ENCODE assay signal across 14 cellular contexts in the genomic region with DNA sequence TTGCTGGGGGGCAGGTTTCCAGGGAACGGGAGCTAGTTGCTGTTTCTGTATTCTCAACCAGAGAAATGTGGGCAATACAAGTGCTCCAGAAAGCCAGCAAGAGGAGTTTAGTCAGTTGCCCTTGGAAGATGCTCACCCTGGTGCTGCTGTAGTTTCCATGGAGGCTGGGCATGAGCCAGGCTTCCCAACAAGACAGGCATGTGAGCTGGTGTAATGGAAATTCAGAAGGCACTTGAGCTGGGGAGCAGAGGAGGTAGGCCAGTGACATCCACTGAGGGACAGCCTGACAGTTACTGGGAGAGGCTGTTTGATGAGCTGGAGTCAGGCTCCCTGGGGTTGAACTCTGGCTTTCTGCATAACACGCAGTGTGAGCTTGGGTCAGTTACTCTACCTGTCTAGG. TPM values are rescaled to one million over a fixed set of nuclear protein-coding genes. Genes with fewer than 3 reads are reported as not detected.
DNase-seq lines count a peak whose midpoint lies in the region; ATAC-seq and TF ChIP-seq lines count a peak whose summit lies in the region.
"Had no signal": no experiment of that assay in that cellular context is flagged by ENCODE, and none has a peak within 500 bp of the region (broad histone marks: within the 10 kb centered on the region; RNA-seq: fewer than 3 reads in every experiment).

No MANE protein-coding gene starts in this region.

- in situ Hi-C loops in IMR-90 (cut with MboI; ENCODE audit: low sequenced_read_pairs) = no loop called here

- TF ChIP-seq POLR2A in IMR-90 (IDR thresholded peaks at IDR 0.05; ENCODE audit: low read depth, low read length) (no peak), heart left ventricle (IDR thresholded peaks at IDR 0.05) (peak in 1 of 2 donors; percentile 40)

- no peak for TF ChIP-seq CTCF in right atrium auricular region (IDR thresholded peaks at IDR 0.05)
- TF ChIP-seq CTCF in IMR-90 (conservative IDR thresholded peaks at IDR 0.05; ENCODE audit: low read depth, low read length) = no peak
- TF ChIP-seq CTCF in heart left ventricle (IDR thresholded peaks at IDR 0.05) = no peak

- H3K23ac ChIP-seq in IMR-90 (ENCODE audit: low read depth, low read length) = 0 out of 2 replicates have a peak overlapping the region, but pooled peaks have one; percentile 36

- H3K27ac ChIP-seq in right atrium auricular region (peak overlapping the region in 1 of 2 donors; percentile 83), IMR-90 (ENCODE audit: insufficient read depth, low read length) (no peak overlapping the region), heart left ventricle (peak overlapping the region in 11 of 12 donors; percentile 26 to 90 (median 61))
- H3K27ac ChIP-seq: lower lobe of right lung, SJSA1 had no signal

- WGBS in IMR-90 (ENCODE audit: extremely low coverage in 2 of 2, insufficient read length in 1 of 2), 2 experiments = 100% methylated on average over 1 of the region's 2 CpGs; no CpG with 5 or more reads in 1 of the 2 experiments
- WGBS in heart left ventricle, 4 donors = 43 to 66% (median 54%) methylated on average over 2 of the region's 2 CpGs

- H3K4me2 ChIP-seq in IMR-90 (ENCODE audit: low read depth, low read length) = no peak overlapping the region

- H4K20me1 ChIP-seq in IMR-90 (ENCODE audit: insufficient read depth, low read length) = peaks cover 56% of the 10 kb centered on the region

- CTCF ChIA-PET in IMR-90 (lab: Yijun Ruan, JAX) = no interaction called here

- TF ChIP-seq RAD21 in IMR-90 (IDR thresholded peaks at IDR 0.05; ENCODE audit: low read length) = no peak

- H3K9me3 ChIP-seq in right atrium auricular region (no peaks in the 10 kb centered on the region), IMR-90 (ENCODE audit: control insufficient read depth, insufficient read depth, low read length) (no peaks in the 10 kb centered on the region), heart left ventricle (no peaks in the 10 kb centered on the region)
- H3K9me3 ChIP-seq: HAP-1, lower lobe of right lung, SJSA1 had no signal

- H2AFZ ChIP-seq in IMR-90 (replicated peaks; ENCODE audit: low read length, poor library complexity) = peak overlapping the region; percentile 35

- peaks cover 23 to 86% of the 10 kb centered on the region in 2 experiments for H3K79me1 ChIP-seq in IMR-90 (ENCODE audit: low read depth in 1 of 2, low read length in 2 of 2)

- H4K5ac ChIP-seq in IMR-90 (ENCODE audit: low read depth, low read length) = no peak overlapping the region

- POLR2A ChIA-PET in IMR-90 (lab: Charles Lee; ENCODE audit: unreplicated experiment) = interaction anchor here (0.6 kb wide), 1 partner anchor 109 kb away, joined by 9 read pairs; no protein-coding TSS in a partner anchor

- H2BK120ac ChIP-seq in IMR-90 (ENCODE audit: low read depth, low read length) = 0 out of 2 replicates have a peak overlapping the region, but pooled peaks have one; percentile 38

- intact Hi-C loops in Right ventricle myocardium inferior (cut with DNase I) = no loop called here
- intact Hi-C loops in IMR-90 (cut with micrococcal nuclease) = no loop called here
- intact Hi-C loops in heart left ventricle (cut with DNase I) = no loop called here

- H3K27me3 ChIP-seq in right atrium auricular region (no peaks in the 10 kb centered on the region), IMR-90 (ENCODE audit: control insufficient read depth, insufficient read depth, low read length) (no peaks in the 10 kb centered on the region), heart left ventricle (no peaks in the 10 kb centered on the region)
- H3K27me3 ChIP-seq: SJSA1 had no signal

- H3K4me3 ChIP-seq in right atrium auricular region (no peak overlapping the region), IMR-90 (ENCODE audit: insufficient read depth, low read depth, low read length) (no peak overlapping the region), heart left ventricle (no peak overlapping the region)
- H3K4me3 ChIP-seq: HAP-1, lower lobe of right lung, SJSA1 had no signal

- H3K36me3 ChIP-seq in right atrium auricular region (no peaks in the 10 kb centered on the region), IMR-90 (ENCODE audit: control insufficient read depth, insufficient read depth, low read length) (no peaks in the 10 kb centered on the region; the same call in 1 of the 2 replicates), heart left ventricle (no peaks in the 10 kb centered on the region)
- H3K36me3 ChIP-seq: lower lobe of right lung had no signal

- no peak overlapping the region for H3K56ac ChIP-seq in IMR-90 (ENCODE audit: extremely low read depth, insufficient read depth, low read length)

- ATAC-seq in Right ventricle myocardium inferior (peak; percentile 56), IMR-90 (ENCODE audit: low read depth) (no peak), heart left ventricle (peak; percentile 76 to 84 (median 82)), HG03520 (IDR thresholded peaks at IDR 0.05; ENCODE audit: unreplicated experiment) (no peak)
- ATAC-seq: lower lobe of right lung had no signal

- no peak overlapping the region; the same call in 2 of the 3 replicates for H2BK15ac ChIP-seq in IMR-90 (ENCODE audit: low read depth, low read length)

- H3K14ac ChIP-seq in IMR-90 (replicated peaks; ENCODE audit: low read depth, low read length) = no peak overlapping the region

- H4K91ac ChIP-seq in IMR-90 (ENCODE audit: insufficient read depth, low read depth, low read length) = no peak overlapping the region; the same call in 1 of the 2 replicates

- no peak overlapping the region for H3K18ac ChIP-seq in IMR-90 (ENCODE audit: low read depth, low read length)

- no peak overlapping the region for H3K9ac ChIP-seq in IMR-90 (ENCODE audit: low read depth, low read length)

- dilution Hi-C loops in IMR-90 (cut with HindIII; ENCODE audit: low sequenced_read_pairs, unreplicated experiment) = no loop called here

- H3K9me1 ChIP-seq in IMR-90 (ENCODE audit: insufficient read depth, low read length) = peaks cover 48% of the 10 kb centered on the region

- H3K4me1 ChIP-seq in right atrium auricular region (peaks cover 0 to 42% of the 10 kb centered on the region in 2 donors), IMR-90 (ENCODE audit: control insufficient read depth, insufficient read depth, low read length) (peaks cover 46% of the 10 kb centered on the region), heart left ventricle (peaks cover 0 to 72% (median 33%) of the 10 kb centered on the region in 12 donors)

- H4K8ac ChIP-seq in IMR-90 (ENCODE audit: low read depth in 2 of 2, low read length in 2 of 2) = peak overlapping the region in 1 of 2 experiments; percentile 18; a peak in 1 of 4 replicates

- H2BK5ac ChIP-seq in IMR-90 (ENCODE audit: low read depth, low read length, poor library complexity, severe bottlenecking) = peak overlapping the region; percentile 32

- peak overlapping the region; percentile 5 for H2AK9ac ChIP-seq in IMR-90 (replicated peaks; ENCODE audit: low read depth, low read length, poor library complexity)

- no TSS peak for BruUV-seq in IMR-90 (replicated peaks; lab: Mats Ljungman, UMichigan)

- DNase-seq in Right ventricle myocardium inferior (ENCODE audit: missing footprints) (no peak), right atrium auricular region (ENCODE audit: low spot score) (no peak), IMR-90 (no peak), heart left ventricle (peak in 4 of 5 donors; percentile 61 to 88 (median 76)), stromal cell of bone marrow (ENCODE audit: low read depth) (peak; percentile 19), NCI-H2081 treated with DMSO at 0.1 percent for 48 hours (lab: John Stamatoyannopoulos, UW) (no peak), GM19238 (ENCODE audit: insufficient read length, low spot score) (no peak)
- DNase-seq: activated effector memory CD4-positive, alpha-beta T cell treated with anti-CD3 and anti-CD28 coated beads, Interleukin-2, amount 50 U/mL, for 16 hours; lower lobe of right lung; NCI-H146; NCI-H446 treated with DMSO at 0.1 percent for 48 hours had no signal

- H2BK20ac ChIP-seq in IMR-90 (ENCODE audit: low read depth, low read length) = no peak overlapping the region

- H3K4ac ChIP-seq in IMR-90 (ENCODE audit: low read depth, low read length) = no peak overlapping the region; the same call in 1 of the 2 replicates

- peak overlapping the region; percentile 10 for H2AK5ac ChIP-seq in IMR-90 (ENCODE audit: low read depth, low read length)

TF ChIP-seq in IMR-90, 13 proteins besides CTCF, POLR2A, EP300 and RAD21 (continues in another document):
- TF ChIP-seq NFE2L2 (IDR thresholded peaks at IDR 0.05; ENCODE audit: low read depth, low read length) = no peak
- TF ChIP-seq RFX5 (IDR thresholded peaks at IDR 0.05; ENCODE audit: low read depth, low read length) = no peak
- TF ChIP-seq CHD1 (IDR thresholded peaks at IDR 0.05; ENCODE audit: low read depth, low read length) = no peak
- TF ChIP-seq, protein P1, sequence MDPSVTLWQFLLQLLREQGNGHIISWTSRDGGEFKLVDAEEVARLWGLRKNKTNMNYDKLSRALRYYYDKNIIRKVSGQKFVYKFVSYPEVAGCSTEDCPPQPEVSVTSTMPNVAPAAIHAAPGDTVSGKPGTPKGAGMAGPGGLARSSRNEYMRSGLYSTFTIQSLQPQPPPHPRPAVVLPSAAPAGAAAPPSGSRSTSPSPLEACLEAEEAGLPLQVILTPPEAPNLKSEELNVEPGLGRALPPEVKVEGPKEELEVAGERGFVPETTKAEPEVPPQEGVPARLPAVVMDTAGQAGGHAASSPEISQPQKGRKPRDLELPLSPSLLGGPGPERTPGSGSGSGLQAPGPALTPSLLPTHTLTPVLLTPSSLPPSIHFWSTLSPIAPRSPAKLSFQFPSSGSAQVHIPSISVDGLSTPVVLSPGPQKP (IDR thresholded peaks at IDR 0.05; ENCODE audit: borderline replicate concordance, low read depth, low read length) = no peak
- TF ChIP-seq SMC3 (IDR thresholded peaks at IDR 0.05; ENCODE audit: low read depth, low read length) = no peak
- TF ChIP-seq RCOR1 (IDR thresholded peaks at IDR 0.05; ENCODE audit: insufficient replicate concordance, low read length) = no peak
- TF ChIP-seq FOS (IDR thresholded peaks at IDR 0.05; ENCODE audit: low read depth, low read length) = no peak
- TF ChIP-seq MAFK (IDR thresholded peaks at IDR 0.05; ENCODE audit: low read depth, low read length) = no peak
- TF ChIP-seq BHLHE40 (IDR thresholded peaks at IDR 0.05; ENCODE audit: low read depth, low read length) = no peak
- no peak for TF ChIP-seq MAZ (IDR thresholded peaks at IDR 0.05; ENCODE audit: borderline replicate concordance, low read depth, low read length)

RNA-seq across cellular contexts. Expression of a gene that starts 7.7 kb away (rescaled TPM):
- 5.4 TPM for total RNA-seq in Right ventricle myocardium inferior
- 1 to 10 TPM; 3.4 to 8.1 TPM for total RNA-seq in right atrium auricular region
- 17.4 and 17.8 TPM in 2 replicates for total RNA-seq in IMR-90 (2012; rRNA removed)
- polyA plus RNA-seq in IMR-90 (2012; rRNA removed) = 18.7 and 20.9 TPM in 2 replicates
- 13.3 and 14.0 TPM in 2 replicates for polyA plus RNA-seq in IMR-90 (2012; cell fraction: cytosol; rRNA removed)
- 17.6 and 26.9 TPM in 2 replicates for polyA plus RNA-seq in IMR-90 (2012; cell fraction: nucleus; rRNA removed; ENCODE audit: low replicate concordance)
- total RNA-seq in heart left ventricle = 10 to 100 TPM in 7 of 9 donors, 1 to 10 TPM in 2; 1.9 to 24.6 (median 16.3) TPM
- polyA plus RNA-seq in heart left ventricle = 10 to 100 TPM in 1 of 2 donors, 1 to 10 TPM in 1; 8.3 to 31.5 TPM

Comparison
In these comparisons a context has a peak if more than half of its experiments do, and no peak if none do; other contexts are left out.
1. DNase-seq: peak in heart left ventricle (4 of 5) and stromal cell of bone marrow (single experiment); none in Right ventricle myocardium inferior (single experiment), right atrium auricular region (single experiment), IMR-90 (single experiment), NCI-H2081 treated with DMSO at 0.1 percent for 48 hours (single experiment) and GM19238 (single experiment).
2. ATAC-seq: peak in Right ventricle myocardium inferior (single experiment) and heart left ventricle (4 of 4); none in IMR-90 (single experiment) and HG03520 (single experiment).